Comparison of ENCODE assay signal across 1 cellular context in the genomic region with DNA sequence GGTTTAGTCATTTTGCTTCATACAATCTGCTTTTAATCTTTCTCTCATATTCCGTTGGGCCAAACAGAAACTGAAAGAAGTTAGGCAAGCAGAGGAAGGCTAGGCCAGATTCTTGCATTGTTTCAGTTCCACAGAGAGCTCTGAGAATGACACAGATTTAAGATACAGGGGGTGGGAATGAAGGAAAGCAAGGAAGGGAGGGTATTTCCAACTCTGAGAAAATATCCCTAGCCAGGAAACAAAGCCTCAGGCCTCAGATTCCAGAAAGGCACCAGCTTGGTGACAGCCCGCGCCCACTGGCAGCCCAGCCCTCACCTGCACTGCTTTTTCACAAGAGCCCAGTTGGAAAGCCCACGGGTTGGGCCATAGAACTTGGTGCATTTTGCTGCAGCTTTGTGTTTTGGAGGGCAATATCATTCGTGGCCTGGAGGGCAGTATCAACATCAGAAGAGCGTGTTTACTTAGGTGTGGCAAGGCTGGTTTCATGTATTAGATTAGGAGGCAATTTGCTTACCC.
TF ChIP-seq lines count a peak whose summit lies in the region.

No MANE protein-coding gene starts in this region.

TF ChIP-seq in GM12878, 131 proteins besides CTCF, POLR2A, EP300 and RAD21 (continued from another document and continues in another):
- TF ChIP-seq, protein P1, sequence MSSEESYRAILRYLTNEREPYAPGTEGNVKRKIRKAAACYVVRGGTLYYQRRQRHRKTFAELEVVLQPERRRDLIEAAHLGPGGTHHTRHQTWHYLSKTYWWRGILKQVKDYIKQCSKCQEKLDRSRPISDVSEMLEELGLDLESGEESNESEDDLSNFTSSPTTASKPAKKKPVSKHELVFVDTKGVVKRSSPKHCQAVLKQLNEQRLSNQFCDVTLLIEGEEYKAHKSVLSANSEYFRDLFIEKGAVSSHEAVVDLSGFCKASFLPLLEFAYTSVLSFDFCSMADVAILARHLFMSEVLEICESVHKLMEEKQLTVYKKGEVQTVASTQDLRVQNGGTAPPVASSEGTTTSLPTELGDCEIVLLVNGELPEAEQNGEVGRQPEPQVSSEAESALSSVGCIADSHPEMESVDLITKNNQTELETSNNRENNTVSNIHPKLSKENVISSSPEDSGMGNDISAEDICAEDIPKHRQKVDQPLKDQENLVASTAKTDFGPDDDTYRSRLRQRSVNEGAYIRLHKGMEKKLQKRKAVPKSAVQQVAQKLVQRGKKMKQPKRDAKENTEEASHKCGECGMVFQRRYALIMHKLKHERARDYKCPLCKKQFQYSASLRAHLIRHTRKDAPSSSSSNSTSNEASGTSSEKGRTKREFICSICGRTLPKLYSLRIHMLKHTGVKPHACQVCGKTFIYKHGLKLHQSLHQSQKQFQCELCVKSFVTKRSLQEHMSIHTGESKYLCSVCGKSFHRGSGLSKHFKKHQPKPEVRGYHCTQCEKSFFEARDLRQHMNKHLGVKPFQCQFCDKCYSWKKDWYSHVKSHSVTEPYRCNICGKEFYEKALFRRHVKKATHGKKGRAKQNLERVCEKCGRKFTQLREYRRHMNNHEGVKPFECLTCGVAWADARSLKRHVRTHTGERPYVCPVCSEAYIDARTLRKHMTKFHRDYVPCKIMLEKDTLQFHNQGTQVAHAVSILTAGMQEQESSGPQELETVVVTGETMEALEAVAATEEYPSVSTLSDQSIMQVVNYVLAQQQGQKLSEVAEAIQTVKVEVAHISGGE (CRISPR knock-in tag; IDR thresholded peaks at IDR 0.05): no peak
- TF ChIP-seq FOXM1 (IDR thresholded peaks at IDR 0.05; ENCODE audit: low read depth, low read length) (peak; percentile 74), NFIC (IDR thresholded peaks at IDR 0.05; ENCODE audit: low read depth, low read length) (peak; percentile 84), TARDBP (IDR thresholded peaks at IDR 0.05; ENCODE audit: borderline replicate concordance) (no peak), NR2C2 (IDR thresholded peaks at IDR 0.05; ENCODE audit: borderline replicate concordance, control insufficient read depth, insufficient read length, low read depth) (no peak), TCF12 (IDR thresholded peaks at IDR 0.05; ENCODE audit: low read depth, low read length) (no peak), PAX8 (IDR thresholded peaks at IDR 0.05) (no peak), DPF2 (IDR thresholded peaks at IDR 0.05) (peak; percentile 82), CHD4 (IDR thresholded peaks at IDR 0.05) (no peak), ASH2L (IDR thresholded peaks at IDR 0.05; ENCODE audit: borderline replicate concordance, low read depth) (no peak), RAD51 (IDR thresholded peaks at IDR 0.05) (no peak), POLR2AphosphoS2 (IDR thresholded peaks at IDR 0.05; ENCODE audit: low read depth, low read length) (no peak), ZNF24 (IDR thresholded peaks at IDR 0.05) (no peak), ATF7 (IDR thresholded peaks at IDR 0.05; ENCODE audit: low read depth) (no peak), SMAD1 (IDR thresholded peaks at IDR 0.05; ENCODE audit: low read depth, partially characterized antibody) (no peak), TAF1 (IDR thresholded peaks at IDR 0.05; ENCODE audit: borderline replicate concordance, low read depth, low read length) (no peak), ZNF384 (IDR thresholded peaks at IDR 0.05; ENCODE audit: borderline replicate concordance, low read depth, low read length) (no peak), ZZZ3 (IDR thresholded peaks at IDR 0.05; ENCODE audit: control insufficient read depth, insufficient read length, low read depth) (no peak), HCFC1 (IDR thresholded peaks at IDR 0.05; ENCODE audit: low read length) (no peak), NR2F1 (conservative IDR thresholded peaks at IDR 0.05) (no peak), CHD1 (IDR thresholded peaks at IDR 0.05; ENCODE audit: low read depth, low read length) (no peak), NR2C1 (IDR thresholded peaks at IDR 0.05) (no peak), KAT2A (conservative IDR thresholded peaks at IDR 0.05; ENCODE audit: control insufficient read depth, low read depth, low read length) (no peak), RB1 (IDR thresholded peaks at IDR 0.05; ENCODE audit: borderline replicate concordance) (no peak), ETV6 (conservative IDR thresholded peaks at IDR 0.05 in 1 of 2, IDR thresholded peaks at IDR 0.05 in 1 of 2; ENCODE audit: borderline replicate concordance in 1 of 2, low read depth in 1 of 2) (0 out of 4 replicates have a peak, but pooled peaks of 1 of the 2 experiments have one; percentile 11), MYB (IDR thresholded peaks at IDR 0.05; ENCODE audit: borderline replicate concordance, low read depth, low read length) (no peak), STAT1 (conservative IDR thresholded peaks at IDR 0.05) (no peak), ZNF274 (IDR thresholded peaks at IDR 0.05; ENCODE audit: insufficient read depth, insufficient read length) (no peak)
- TF ChIP-seq, protein P2, sequence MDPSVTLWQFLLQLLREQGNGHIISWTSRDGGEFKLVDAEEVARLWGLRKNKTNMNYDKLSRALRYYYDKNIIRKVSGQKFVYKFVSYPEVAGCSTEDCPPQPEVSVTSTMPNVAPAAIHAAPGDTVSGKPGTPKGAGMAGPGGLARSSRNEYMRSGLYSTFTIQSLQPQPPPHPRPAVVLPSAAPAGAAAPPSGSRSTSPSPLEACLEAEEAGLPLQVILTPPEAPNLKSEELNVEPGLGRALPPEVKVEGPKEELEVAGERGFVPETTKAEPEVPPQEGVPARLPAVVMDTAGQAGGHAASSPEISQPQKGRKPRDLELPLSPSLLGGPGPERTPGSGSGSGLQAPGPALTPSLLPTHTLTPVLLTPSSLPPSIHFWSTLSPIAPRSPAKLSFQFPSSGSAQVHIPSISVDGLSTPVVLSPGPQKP (IDR thresholded peaks at IDR 0.05; ENCODE audit: low read depth, low read length): no peak
- TF ChIP-seq, protein P3, sequence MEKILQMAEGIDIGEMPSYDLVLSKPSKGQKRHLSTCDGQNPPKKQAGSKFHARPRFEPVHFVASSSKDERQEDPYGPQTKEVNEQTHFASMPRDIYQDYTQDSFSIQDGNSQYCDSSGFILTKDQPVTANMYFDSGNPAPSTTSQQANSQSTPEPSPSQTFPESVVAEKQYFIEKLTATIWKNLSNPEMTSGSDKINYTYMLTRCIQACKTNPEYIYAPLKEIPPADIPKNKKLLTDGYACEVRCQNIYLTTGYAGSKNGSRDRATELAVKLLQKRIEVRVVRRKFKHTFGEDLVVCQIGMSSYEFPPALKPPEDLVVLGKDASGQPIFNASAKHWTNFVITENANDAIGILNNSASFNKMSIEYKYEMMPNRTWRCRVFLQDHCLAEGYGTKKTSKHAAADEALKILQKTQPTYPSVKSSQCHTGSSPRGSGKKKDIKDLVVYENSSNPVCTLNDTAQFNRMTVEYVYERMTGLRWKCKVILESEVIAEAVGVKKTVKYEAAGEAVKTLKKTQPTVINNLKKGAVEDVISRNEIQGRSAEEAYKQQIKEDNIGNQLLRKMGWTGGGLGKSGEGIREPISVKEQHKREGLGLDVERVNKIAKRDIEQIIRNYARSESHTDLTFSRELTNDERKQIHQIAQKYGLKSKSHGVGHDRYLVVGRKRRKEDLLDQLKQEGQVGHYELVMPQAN (conservative IDR thresholded peaks at IDR 0.05): no peak
- TF ChIP-seq, protein P4, sequence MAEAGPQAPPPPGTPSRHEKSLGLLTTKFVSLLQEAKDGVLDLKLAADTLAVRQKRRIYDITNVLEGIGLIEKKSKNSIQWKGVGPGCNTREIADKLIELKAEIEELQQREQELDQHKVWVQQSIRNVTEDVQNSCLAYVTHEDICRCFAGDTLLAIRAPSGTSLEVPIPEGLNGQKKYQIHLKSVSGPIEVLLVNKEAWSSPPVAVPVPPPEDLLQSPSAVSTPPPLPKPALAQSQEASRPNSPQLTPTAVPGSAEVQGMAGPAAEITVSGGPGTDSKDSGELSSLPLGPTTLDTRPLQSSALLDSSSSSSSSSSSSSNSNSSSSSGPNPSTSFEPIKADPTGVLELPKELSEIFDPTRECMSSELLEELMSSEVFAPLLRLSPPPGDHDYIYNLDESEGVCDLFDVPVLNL (IDR thresholded peaks at IDR 0.05; ENCODE audit: low read depth, low read length): no peak
- TF ChIP-seq, protein P5, sequence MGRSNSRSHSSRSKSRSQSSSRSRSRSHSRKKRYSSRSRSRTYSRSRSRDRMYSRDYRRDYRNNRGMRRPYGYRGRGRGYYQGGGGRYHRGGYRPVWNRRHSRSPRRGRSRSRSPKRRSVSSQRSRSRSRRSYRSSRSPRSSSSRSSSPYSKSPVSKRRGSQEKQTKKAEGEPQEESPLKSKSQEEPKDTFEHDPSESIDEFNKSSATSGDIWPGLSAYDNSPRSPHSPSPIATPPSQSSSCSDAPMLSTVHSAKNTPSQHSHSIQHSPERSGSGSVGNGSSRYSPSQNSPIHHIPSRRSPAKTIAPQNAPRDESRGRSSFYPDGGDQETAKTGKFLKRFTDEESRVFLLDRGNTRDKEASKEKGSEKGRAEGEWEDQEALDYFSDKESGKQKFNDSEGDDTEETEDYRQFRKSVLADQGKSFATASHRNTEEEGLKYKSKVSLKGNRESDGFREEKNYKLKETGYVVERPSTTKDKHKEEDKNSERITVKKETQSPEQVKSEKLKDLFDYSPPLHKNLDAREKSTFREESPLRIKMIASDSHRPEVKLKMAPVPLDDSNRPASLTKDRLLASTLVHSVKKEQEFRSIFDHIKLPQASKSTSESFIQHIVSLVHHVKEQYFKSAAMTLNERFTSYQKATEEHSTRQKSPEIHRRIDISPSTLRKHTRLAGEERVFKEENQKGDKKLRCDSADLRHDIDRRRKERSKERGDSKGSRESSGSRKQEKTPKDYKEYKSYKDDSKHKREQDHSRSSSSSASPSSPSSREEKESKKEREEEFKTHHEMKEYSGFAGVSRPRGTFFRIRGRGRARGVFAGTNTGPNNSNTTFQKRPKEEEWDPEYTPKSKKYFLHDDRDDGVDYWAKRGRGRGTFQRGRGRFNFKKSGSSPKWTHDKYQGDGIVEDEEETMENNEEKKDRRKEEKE (IDR thresholded peaks at IDR 0.05): no peak
- TF ChIP-seq, protein P6, sequence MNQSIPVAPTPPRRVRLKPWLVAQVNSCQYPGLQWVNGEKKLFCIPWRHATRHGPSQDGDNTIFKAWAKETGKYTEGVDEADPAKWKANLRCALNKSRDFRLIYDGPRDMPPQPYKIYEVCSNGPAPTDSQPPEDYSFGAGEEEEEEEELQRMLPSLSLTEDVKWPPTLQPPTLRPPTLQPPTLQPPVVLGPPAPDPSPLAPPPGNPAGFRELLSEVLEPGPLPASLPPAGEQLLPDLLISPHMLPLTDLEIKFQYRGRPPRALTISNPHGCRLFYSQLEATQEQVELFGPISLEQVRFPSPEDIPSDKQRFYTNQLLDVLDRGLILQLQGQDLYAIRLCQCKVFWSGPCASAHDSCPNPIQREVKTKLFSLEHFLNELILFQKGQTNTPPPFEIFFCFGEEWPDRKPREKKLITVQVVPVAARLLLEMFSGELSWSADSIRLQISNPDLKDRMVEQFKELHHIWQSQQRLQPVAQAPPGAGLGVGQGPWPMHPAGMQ (IDR thresholded peaks at IDR 0.05; ENCODE audit: borderline replicate concordance): no peak
- TF ChIP-seq, protein P7, sequence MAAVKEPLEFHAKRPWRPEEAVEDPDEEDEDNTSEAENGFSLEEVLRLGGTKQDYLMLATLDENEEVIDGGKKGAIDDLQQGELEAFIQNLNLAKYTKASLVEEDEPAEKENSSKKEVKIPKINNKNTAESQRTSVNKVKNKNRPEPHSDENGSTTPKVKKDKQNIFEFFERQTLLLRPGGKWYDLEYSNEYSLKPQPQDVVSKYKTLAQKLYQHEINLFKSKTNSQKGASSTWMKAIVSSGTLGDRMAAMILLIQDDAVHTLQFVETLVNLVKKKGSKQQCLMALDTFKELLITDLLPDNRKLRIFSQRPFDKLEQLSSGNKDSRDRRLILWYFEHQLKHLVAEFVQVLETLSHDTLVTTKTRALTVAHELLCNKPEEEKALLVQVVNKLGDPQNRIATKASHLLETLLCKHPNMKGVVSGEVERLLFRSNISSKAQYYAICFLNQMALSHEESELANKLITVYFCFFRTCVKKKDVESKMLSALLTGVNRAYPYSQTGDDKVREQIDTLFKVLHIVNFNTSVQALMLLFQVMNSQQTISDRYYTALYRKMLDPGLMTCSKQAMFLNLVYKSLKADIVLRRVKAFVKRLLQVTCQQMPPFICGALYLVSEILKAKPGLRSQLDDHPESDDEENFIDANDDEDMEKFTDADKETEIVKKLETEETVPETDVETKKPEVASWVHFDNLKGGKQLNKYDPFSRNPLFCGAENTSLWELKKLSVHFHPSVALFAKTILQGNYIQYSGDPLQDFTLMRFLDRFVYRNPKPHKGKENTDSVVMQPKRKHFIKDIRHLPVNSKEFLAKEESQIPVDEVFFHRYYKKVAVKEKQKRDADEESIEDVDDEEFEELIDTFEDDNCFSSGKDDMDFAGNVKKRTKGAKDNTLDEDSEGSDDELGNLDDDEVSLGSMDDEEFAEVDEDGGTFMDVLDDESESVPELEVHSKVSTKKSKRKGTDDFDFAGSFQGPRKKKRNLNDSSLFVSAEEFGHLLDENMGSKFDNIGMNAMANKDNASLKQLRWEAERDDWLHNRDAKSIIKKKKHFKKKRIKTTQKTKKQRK (IDR thresholded peaks at IDR 0.05; ENCODE audit: low read depth, low read length): no peak
- TF ChIP-seq, protein P8, sequence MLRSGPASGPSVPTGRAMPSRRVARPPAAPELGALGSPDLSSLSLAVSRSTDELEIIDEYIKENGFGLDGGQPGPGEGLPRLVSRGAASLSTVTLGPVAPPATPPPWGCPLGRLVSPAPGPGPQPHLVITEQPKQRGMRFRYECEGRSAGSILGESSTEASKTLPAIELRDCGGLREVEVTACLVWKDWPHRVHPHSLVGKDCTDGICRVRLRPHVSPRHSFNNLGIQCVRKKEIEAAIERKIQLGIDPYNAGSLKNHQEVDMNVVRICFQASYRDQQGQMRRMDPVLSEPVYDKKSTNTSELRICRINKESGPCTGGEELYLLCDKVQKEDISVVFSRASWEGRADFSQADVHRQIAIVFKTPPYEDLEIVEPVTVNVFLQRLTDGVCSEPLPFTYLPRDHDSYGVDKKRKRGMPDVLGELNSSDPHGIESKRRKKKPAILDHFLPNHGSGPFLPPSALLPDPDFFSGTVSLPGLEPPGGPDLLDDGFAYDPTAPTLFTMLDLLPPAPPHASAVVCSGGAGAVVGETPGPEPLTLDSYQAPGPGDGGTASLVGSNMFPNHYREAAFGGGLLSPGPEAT (IDR thresholded peaks at IDR 0.05; ENCODE audit: low read depth): peak; percentile 65; the same call in 1 of the 2 replicates
- TF ChIP-seq, protein P9, sequence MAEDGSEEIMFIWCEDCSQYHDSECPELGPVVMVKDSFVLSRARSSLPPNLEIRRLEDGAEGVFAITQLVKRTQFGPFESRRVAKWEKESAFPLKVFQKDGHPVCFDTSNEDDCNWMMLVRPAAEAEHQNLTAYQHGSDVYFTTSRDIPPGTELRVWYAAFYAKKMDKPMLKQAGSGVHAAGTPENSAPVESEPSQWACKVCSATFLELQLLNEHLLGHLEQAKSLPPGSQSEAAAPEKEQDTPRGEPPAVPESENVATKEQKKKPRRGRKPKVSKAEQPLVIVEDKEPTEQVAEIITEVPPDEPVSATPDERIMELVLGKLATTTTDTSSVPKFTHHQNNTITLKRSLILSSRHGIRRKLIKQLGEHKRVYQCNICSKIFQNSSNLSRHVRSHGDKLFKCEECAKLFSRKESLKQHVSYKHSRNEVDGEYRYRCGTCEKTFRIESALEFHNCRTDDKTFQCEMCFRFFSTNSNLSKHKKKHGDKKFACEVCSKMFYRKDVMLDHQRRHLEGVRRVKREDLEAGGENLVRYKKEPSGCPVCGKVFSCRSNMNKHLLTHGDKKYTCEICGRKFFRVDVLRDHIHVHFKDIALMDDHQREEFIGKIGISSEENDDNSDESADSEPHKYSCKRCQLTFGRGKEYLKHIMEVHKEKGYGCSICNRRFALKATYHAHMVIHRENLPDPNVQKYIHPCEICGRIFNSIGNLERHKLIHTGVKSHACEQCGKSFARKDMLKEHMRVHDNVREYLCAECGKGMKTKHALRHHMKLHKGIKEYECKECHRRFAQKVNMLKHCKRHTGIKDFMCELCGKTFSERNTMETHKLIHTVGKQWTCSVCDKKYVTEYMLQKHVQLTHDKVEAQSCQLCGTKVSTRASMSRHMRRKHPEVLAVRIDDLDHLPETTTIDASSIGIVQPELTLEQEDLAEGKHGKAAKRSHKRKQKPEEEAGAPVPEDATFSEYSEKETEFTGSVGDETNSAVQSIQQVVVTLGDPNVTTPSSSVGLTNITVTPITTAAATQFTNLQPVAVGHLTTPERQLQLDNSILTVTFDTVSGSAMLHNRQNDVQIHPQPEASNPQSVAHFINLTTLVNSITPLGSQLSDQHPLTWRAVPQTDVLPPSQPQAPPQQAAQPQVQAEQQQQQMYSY (CRISPR knock-in tag; IDR thresholded peaks at IDR 0.05): no peak
